ENCODE assay signal across 23 cellular contexts in the genomic region with DNA sequence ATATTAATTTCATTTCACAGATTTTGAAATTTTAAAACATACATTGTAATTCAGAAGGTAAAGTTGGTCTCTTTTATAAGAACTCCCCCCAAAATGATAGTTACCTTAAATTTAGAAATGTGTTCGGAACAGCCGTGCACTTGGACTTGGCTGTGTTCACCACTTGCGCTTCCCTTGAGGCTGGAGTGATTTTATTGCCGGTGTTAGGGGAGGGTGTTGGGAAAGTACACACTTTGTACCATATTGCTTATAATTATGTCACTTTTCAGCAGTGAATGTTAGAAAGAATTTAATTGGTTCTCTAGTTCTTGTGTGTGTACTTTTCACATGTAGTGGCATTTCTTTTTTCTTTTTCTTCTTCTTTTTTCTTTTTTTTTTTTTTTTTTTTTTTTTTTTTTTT.
"Had no signal": no experiment of that assay in that cellular context is flagged by ENCODE, and none has a peak within 500 bp of the region (broad histone marks: within the 10 kb centered on the region; RNA-seq: fewer than 3 reads in every experiment).

No MANE protein-coding gene starts in this region.

- H3K9me3 ChIP-seq: gastrocnemius medialis, prostate gland, spleen, suprapubic skin, transverse colon, upper lobe of right lung, uterus had no signal

- H3K27ac ChIP-seq: dorsolateral prefrontal cortex, epithelial cell of prostate, gastrocnemius medialis, prostate gland, skin epidermis, spleen, suprapubic skin, transverse colon, upper lobe of right lung had no signal

- H3K4me1 ChIP-seq: prostate gland, suprapubic skin, upper lobe of right lung, uterus had no signal

- DNase-seq: dorsolateral prefrontal cortex; effector CD8-positive, alpha-beta T cell; endodermal cell; foreskin fibroblast; gastrocnemius medialis; head of caudate nucleus; kidney; left cardiac atrium; naive thymus-derived CD4-positive, alpha-beta T cell; nephron progenitor cell; nucleus accumbens; right cardiac atrium; spleen; stimulated activated CD4-positive, alpha-beta T cell treated with anti-CD3 and anti-CD28 coated beads, Interleukin-4, amount 100 ng/mL, for 4 hours; stimulated activated naive CD8-positive, alpha-beta T cell treated with anti-CD3 and anti-CD28 coated beads, Interleukin-15, Interleukin-2, amounts not matched to agents 100 U/mL and 50 U/mL, for 24 hours; transverse colon; upper lobe of right lung; uterus had no signal

- H3K36me3 ChIP-seq: gastrocnemius medialis, prostate gland, spleen, suprapubic skin, transverse colon, upper lobe of right lung, uterus had no signal

- H3K27me3 ChIP-seq: dorsolateral prefrontal cortex, gastrocnemius medialis, spleen, suprapubic skin, transverse colon, upper lobe of right lung, uterus had no signal

- H3K4me3 ChIP-seq: dorsolateral prefrontal cortex, gastrocnemius medialis, lung, prostate gland, skin epidermis, spleen, suprapubic skin, transverse colon, upper lobe of right lung, uterus had no signal
